Comparison of ENCODE assay signal across 9 cellular contexts in genomic region chr7:158495780-158496179, GRCh38.
A peak's percentile ranks its signal among the peaks of the same experiment; 100 is the strongest.
DNase-seq lines count a peak whose midpoint lies in the region; ATAC-seq and TF ChIP-seq lines count a peak whose summit lies in the region.
"Had no signal": no experiment of that assay in that cellular context is flagged by ENCODE, and none has a peak within 500 bp of the region (broad histone marks: within the 10 kb centered on the region; RNA-seq: fewer than 3 reads in every experiment).

No MANE protein-coding gene starts in this region.

- peak; percentile 10 for DNase-seq in stimulated activated CD4-positive, alpha-beta T cell treated with anti-CD3 and anti-CD28 coated beads, Interleukin-1b, Interleukin-23, amount 100 ng/mL, for 48 hours
- no peak for DNase-seq in stimulated activated CD4-positive, alpha-beta T cell treated with anti-CD3 and anti-CD28 coated beads, Interleukin-2, amount 100 ng/mL, for 48 hours
- DNase-seq in NCI-H226 (peak; percentile 21), chondrocyte (ENCODE audit: low spot score) (no peak)
- no peak for DNase-seq in activated CD8-positive, alpha-beta memory T cell treated with anti-CD3 and anti-CD28 coated beads, Interleukin-2, amount 50 U/mL, for 4 hours
- DNase-seq: activated T-cell treated with anti-CD3 and anti-CD28 coated beads, Interleukin-2, amount 50 U/mL, for 4 hours had no signal

- peak; percentile 24 for TF ChIP-seq CTCF in chondrocyte (IDR thresholded peaks at IDR 0.05)

- ATAC-seq in HG02981 (IDR thresholded peaks at IDR 0.05; ENCODE audit: unreplicated experiment): no peak
- no peak for ATAC-seq in GM19035 (IDR thresholded peaks at IDR 0.05; ENCODE audit: unreplicated experiment)
- ATAC-seq in HG02642 (IDR thresholded peaks at IDR 0.05; ENCODE audit: poor library complexity, unreplicated experiment): no peak

- no peaks in the 10 kb centered on the region for H3K36me3 Mint-ChIP-seq in chondrocyte (ENCODE audit: low read depth)

- no peaks in the 10 kb centered on the region for H3K9me3 Mint-ChIP-seq in chondrocyte (ENCODE audit: low read depth)
- H3K9me3 Mint-ChIP-seq: activated T-cell treated with anti-CD3 and anti-CD28 coated beads, Interleukin-2, amount 50 U/mL, for 4 hours had no signal

- H3K27ac Mint-ChIP-seq in chondrocyte (ENCODE audit: unreplicated experiment): no peak overlapping the region

- H3K4me3 Mint-ChIP-seq in chondrocyte (ENCODE audit: unreplicated experiment): no peak overlapping the region
- H3K4me3 Mint-ChIP-seq: activated T-cell treated with anti-CD3 and anti-CD28 coated beads, Interleukin-2, amount 50 U/mL, for 4 hours had no signal

- peaks cover 12% of the 10 kb centered on the region for H3K27me3 Mint-ChIP-seq in chondrocyte (ENCODE audit: low read depth)

- H3K4me1 Mint-ChIP-seq in chondrocyte (ENCODE audit: low read depth): peaks cover 4% of the 10 kb centered on the region

Comparison
In these comparisons a context has a peak if more than half of its experiments do, and no peak if none do; other contexts are left out.
1. DNase-seq: peak in stimulated activated CD4-positive, alpha-beta T cell treated with anti-CD3 and anti-CD28 coated beads, Interleukin-1b, Interleukin-23, amount 100 ng/mL, for 48 hours (single experiment) and NCI-H226 (single experiment); none in stimulated activated CD4-positive, alpha-beta T cell treated with anti-CD3 and anti-CD28 coated beads, Interleukin-2, amount 100 ng/mL, for 48 hours (0 of 2), chondrocyte (single experiment) and activated CD8-positive, alpha-beta memory T cell treated with anti-CD3 and anti-CD28 coated beads, Interleukin-2, amount 50 U/mL, for 4 hours (single experiment).